ENCODE assay signal across 8 cellular contexts in the genomic region with DNA sequence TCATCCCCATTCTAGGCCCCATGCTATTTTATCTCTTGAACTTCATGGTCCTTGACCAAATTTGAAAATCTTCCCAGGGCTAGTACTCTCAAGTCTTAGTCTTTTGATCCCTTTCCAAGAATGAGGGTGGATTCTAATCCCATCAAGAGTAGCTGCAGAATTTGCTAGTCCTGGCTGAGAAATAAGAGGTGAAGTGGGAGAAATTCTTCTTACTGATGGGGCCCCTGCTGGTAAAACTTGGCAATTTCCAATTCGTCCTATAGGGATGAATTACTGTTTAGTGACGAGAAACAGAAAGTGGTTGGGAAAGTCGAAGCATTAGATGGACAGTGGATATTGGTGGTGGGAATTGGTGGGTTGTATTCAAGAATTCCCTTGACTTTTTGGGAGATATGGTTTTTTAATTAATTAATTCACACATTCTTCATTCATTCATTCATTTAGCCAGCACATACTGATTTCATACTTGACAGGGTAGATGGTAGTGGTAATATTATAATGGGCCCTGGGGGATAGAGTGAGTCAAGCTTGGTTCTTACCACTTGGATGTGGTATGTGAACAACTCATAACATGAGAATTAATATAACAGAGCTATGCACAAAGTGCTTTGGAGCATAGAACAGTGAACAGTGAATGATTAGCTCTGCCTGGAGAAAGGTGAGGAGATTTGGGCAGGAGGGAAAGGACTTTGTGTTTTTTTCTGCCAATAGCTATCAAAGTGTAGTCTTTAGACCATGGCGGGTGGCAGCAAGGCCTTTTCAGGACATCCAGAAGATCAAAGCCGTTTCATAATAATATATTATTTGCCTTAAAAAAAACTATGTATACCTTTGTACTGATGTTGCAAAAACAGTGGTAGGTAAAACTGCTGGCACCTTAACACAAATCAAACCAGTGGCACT.
A peak's percentile ranks its signal among the peaks of the same experiment; 100 is the strongest.
DNase-seq lines count a peak whose midpoint lies in the region; ATAC-seq and TF ChIP-seq lines count a peak whose summit lies in the region.

No MANE protein-coding gene starts in this region.

- intact Hi-C loops in lower lobe of right lung (cut with DNase I): no loop called here

- H3K36me3 ChIP-seq in OCI-LY1 (ENCODE audit: insufficient read depth, low read length): no peaks in the 10 kb centered on the region
- H3K36me3 ChIP-seq in lower lobe of right lung: no peaks in the 10 kb centered on the region

- H3K27me3 ChIP-seq in OCI-LY1 (ENCODE audit: insufficient read depth, low read length): no peaks in the 10 kb centered on the region
- H3K27me3 ChIP-seq in lower lobe of right lung (ENCODE audit: low read depth): no peaks in the 10 kb centered on the region

- H3K27ac ChIP-seq in OCI-LY1 (ENCODE audit: low read depth, low read length, poor library complexity, severe bottlenecking) (no peak overlapping the region), lower lobe of right lung (no peak overlapping the region)

- no peaks in the 10 kb centered on the region for H3F3A ChIP-seq in OCI-LY1 (ENCODE audit: insufficient read depth, low read length)

- H2AFZ ChIP-seq in OCI-LY1 (ENCODE audit: low read length): no peak overlapping the region

- ATAC-seq in GM18907 (IDR thresholded peaks at IDR 0.05; ENCODE audit: unreplicated experiment) (peak; percentile 82), lower lobe of right lung (no peak)

- TF ChIP-seq CTCF in AG04449 (IDR thresholded peaks at IDR 0.05; ENCODE audit: insufficient read depth, low read length, missing control alignments) (no peak), OCI-LY1 (IDR thresholded peaks at IDR 0.05; ENCODE audit: low read length) (peak; percentile 23; the same call in 1 of the 2 replicates), lower lobe of right lung (IDR thresholded peaks at IDR 0.05) (no peak)

- no peaks in the 10 kb centered on the region for H3K9me2 ChIP-seq in OCI-LY1 (ENCODE audit: low read depth, low read length)

- H3K4me2 ChIP-seq in OCI-LY1 (ENCODE audit: low read length): no peak overlapping the region

- no peak overlapping the region for H3K4me3 ChIP-seq in AG04449 (ENCODE audit: low read depth, low read length)
- no peak overlapping the region for H3K4me3 ChIP-seq in OCI-LY1 (ENCODE audit: low read depth, low read length, poor library complexity, severe bottlenecking)
- H3K4me3 ChIP-seq in lower lobe of right lung: no peak overlapping the region

- no peak overlapping the region for H3K9ac ChIP-seq in OCI-LY1 (ENCODE audit: low read length)

- CTCF ChIA-PET in AG04449 (lab: Yijun Ruan, JAX): interaction anchor here (0.6 to 3.4 kb wide), 6 partner anchors 7 to 114 kb away, joined by 3 to 22 read pairs (median 4); a partner anchor contains a TSS

- H3K9me3 ChIP-seq in OCI-LY1 (ENCODE audit: low read length): no peaks in the 10 kb centered on the region
- H3K9me3 ChIP-seq in lower lobe of right lung: no peaks in the 10 kb centered on the region

- H3K79me2 ChIP-seq in OCI-LY1 (ENCODE audit: insufficient read depth, low read length): no peaks in the 10 kb centered on the region

- peak; percentile 55 for DNase-seq in AG04449 (ENCODE audit: low read depth, low spot score)
- peak; percentile 50 for DNase-seq in hepatic stellate cell (ENCODE audit: low spot score)
- DNase-seq in NCI-H2171 (lab: John Stamatoyannopoulos, UW): no peak
- no peak for DNase-seq in activated effector memory CD4-positive, alpha-beta T cell treated with Interleukin-2 at 50 U/mL for 16 hours
- no peak for DNase-seq in lower lobe of right lung
- DNase-seq in NCI-H146 (lab: John Stamatoyannopoulos, UW): no peak

- H3K4me1 ChIP-seq in OCI-LY1 (ENCODE audit: insufficient read depth, low read length, severe bottlenecking): no peaks in the 10 kb centered on the region
- no peaks in the 10 kb centered on the region for H3K4me1 ChIP-seq in lower lobe of right lung

- H4K20me1 ChIP-seq in OCI-LY1 (ENCODE audit: insufficient read depth, low read length): no peaks in the 10 kb centered on the region

- POLR2A ChIA-PET in AG04449 (lab: Yijun Ruan, JAX): interaction anchor here (0.7 to 1.2 kb wide), 3 partner anchors 9 to 26 kb away, joined by 3 to 4 read pairs (median 4); no protein-coding TSS in a partner anchor

Comparison
In these comparisons a context has a peak if more than half of its experiments do, and no peak if none do; other contexts are left out.
1. DNase-seq: peak in AG04449 (single experiment) and hepatic stellate cell (single experiment); none in NCI-H2171 (single experiment), activated effector memory CD4-positive, alpha-beta T cell treated with Interleukin-2 at 50 U/mL for 16 hours (single experiment), lower lobe of right lung (single experiment) and NCI-H146 (single experiment).